ENCODE assay signal across 13 cellular contexts in the genomic region with DNA sequence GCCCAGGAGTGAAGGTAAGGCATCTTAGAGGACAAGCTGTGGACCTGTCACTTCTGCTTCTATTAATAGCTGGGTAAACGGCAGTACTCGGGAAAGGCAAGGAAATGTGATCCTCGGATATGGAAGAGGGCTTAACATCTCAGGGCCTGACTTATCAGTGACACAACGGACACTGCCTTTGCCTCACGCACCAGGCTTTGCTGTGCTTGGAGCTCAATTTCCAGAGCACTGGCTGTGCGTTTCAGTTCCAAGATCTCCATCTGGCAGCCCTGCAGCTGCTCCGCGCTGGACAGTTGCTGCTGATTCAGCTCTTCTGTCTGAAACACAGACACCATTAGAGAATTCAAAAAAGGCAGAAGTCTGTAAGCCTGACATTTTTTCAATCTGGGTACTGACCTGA. TPM values are rescaled to one million over a fixed set of nuclear protein-coding genes. Genes with fewer than 3 reads are reported as not detected.
DNase-seq lines count a peak whose midpoint lies in the region; ATAC-seq lines count a peak whose summit lies in the region.
"Had no signal": no experiment of that assay in that cellular context is flagged by ENCODE, and none has a peak within 500 bp of the region (broad histone marks: within the 10 kb centered on the region; RNA-seq: fewer than 3 reads in every experiment).

No MANE protein-coding gene starts in this region.

- H3K4me1 ChIP-seq in CD8-positive, alpha-beta memory T cell (ENCODE audit: insufficient read depth, low read length) = no peaks in the 10 kb centered on the region

- no peaks in the 10 kb centered on the region for H3K4me1 Mint-ChIP-seq in CD8-positive, alpha-beta memory T cell

- H3K27me3 Mint-ChIP-seq in CD8-positive, alpha-beta memory T cell = peaks cover 19 to 60% of the 10 kb centered on the region in 2 donors

- H3K36me3 ChIP-seq in SK-N-MC (ENCODE audit: insufficient read depth, low read length) = no peaks in the 10 kb centered on the region
- H3K36me3 ChIP-seq in CD8-positive, alpha-beta memory T cell (ENCODE audit: insufficient read depth, low read length) = no peaks in the 10 kb centered on the region
- H3K36me3 ChIP-seq: thoracic aorta had no signal

- H3K4me3 ChIP-seq in SK-N-MC = no peak overlapping the region
- H3K4me3 ChIP-seq in CD8-positive, alpha-beta memory T cell (ENCODE audit: low read length) = no peak overlapping the region
- H3K4me3 ChIP-seq: mucosa of descending colon, thoracic aorta had no signal

- no peak overlapping the region for H3K9ac ChIP-seq in SK-N-MC (ENCODE audit: insufficient read length)
- H3K9ac ChIP-seq: KMS-11 had no signal

- ATAC-seq in GM21390 (IDR thresholded peaks at IDR 0.05; ENCODE audit: unreplicated experiment) = no peak
- ATAC-seq: mucosa of descending colon had no signal

- no peak overlapping the region for H3K27ac Mint-ChIP-seq in CD8-positive, alpha-beta memory T cell
- H3K27ac Mint-ChIP-seq: T-helper 1 cell treated with Interleukin-12 subunit alpha and Interleukin-12 subunit beta and Interleukin-4 antibody, amounts not matched to agents 30 μg/mL and 1 μg/mL, for 36 hours had no signal

- H3K36me3 Mint-ChIP-seq in CD8-positive, alpha-beta memory T cell = no peaks in the 10 kb centered on the region

- H3K9me3 ChIP-seq in SK-N-MC (ENCODE audit: low read depth, low read length) = no peaks in the 10 kb centered on the region
- H3K9me3 ChIP-seq in CD8-positive, alpha-beta memory T cell (ENCODE audit: low read length) = no peaks in the 10 kb centered on the region
- H3K9me3 ChIP-seq: mucosa of descending colon, thoracic aorta had no signal

- H3K4me3 Mint-ChIP-seq in CD8-positive, alpha-beta memory T cell = no peak overlapping the region
- H3K4me3 Mint-ChIP-seq: T-helper 1 cell treated with Interleukin-12 subunit alpha and Interleukin-12 subunit beta and Interleukin-4 antibody, amounts not matched to agents 30 μg/mL and 1 μg/mL, for 36 hours had no signal

- POLR2A ChIA-PET in CD8-positive, alpha-beta memory T cell (lab: Charles Lee) = no interaction called here

- no peaks in the 10 kb centered on the region for H3K9me3 Mint-ChIP-seq in CD8-positive, alpha-beta memory T cell
- H3K9me3 Mint-ChIP-seq: T-helper 1 cell treated with Interleukin-12 subunit alpha and Interleukin-12 subunit beta and Interleukin-4 antibody, amounts not matched to agents 30 μg/mL and 1 μg/mL, for 36 hours had no signal

- H3K27ac ChIP-seq in SK-N-MC = 0 out of 2 replicates have a peak overlapping the region, but pooled peaks have one; percentile 21
- no peak overlapping the region for H3K27ac ChIP-seq in CD8-positive, alpha-beta memory T cell (ENCODE audit: low read depth, low read length)
- H3K27ac ChIP-seq: KMS-11, thoracic aorta had no signal

- peak; percentile 64 for DNase-seq in AG08396 (ENCODE audit: low spot score)
- DNase-seq in SK-N-MC (ENCODE audit: low read depth, low spot score) = no peak
- peak; percentile 70 for DNase-seq in left kidney (ENCODE audit: low read depth, low spot score)
- DNase-seq in stimulated activated CD4-positive, alpha-beta T cell treated with anti-CD3 and anti-CD28 coated beads, Interleukin-4, amount 100 ng/mL, for 24 hours = no peak
- DNase-seq in CD8-positive, alpha-beta memory T cell = no peak
- DNase-seq: activated CD8-positive, alpha-beta memory T cell treated with anti-CD3 and anti-CD28 coated beads, Interleukin-2, amount 50 U/mL, for 4 hours; mucosa of descending colon; NCI-H774; stimulated activated CD4-positive, alpha-beta T cell treated with anti-CD3 and anti-CD28 coated beads, Interleukin-4, amount 100 ng/mL, for 1 hour had no signal

- CTCF ChIA-PET in CD8-positive, alpha-beta memory T cell (lab: Charles Lee) = interaction anchor here (1.2 kb wide), 1 partner anchor 569 kb away, joined by 6 read pairs; no protein-coding TSS in a partner anchor

- H3K27me3 ChIP-seq in CD8-positive, alpha-beta memory T cell (ENCODE audit: insufficient read depth, low read length, poor library complexity, severe bottlenecking) = no peaks in the 10 kb centered on the region

RNA-seq across cellular contexts. Expression of gene KRT40, which starts 3.5 kb away (rescaled TPM):
- total RNA-seq in CD8-positive, alpha-beta memory T cell = not detected
- not detected for polyA plus RNA-seq in CD8-positive, alpha-beta memory T cell
- total RNA-seq: thoracic aorta had no signal

RNA-seq across cellular contexts. Expression of gene KRTAP3-3, which starts 13.4 kb away (rescaled TPM):
- not detected for total RNA-seq in CD8-positive, alpha-beta memory T cell
- polyA plus RNA-seq in CD8-positive, alpha-beta memory T cell = not detected
- total RNA-seq: mucosa of descending colon, thoracic aorta had no signal

RNA-seq across cellular contexts. Expression of gene KRT39, which starts 13.8 kb away (rescaled TPM):
- total RNA-seq in CD8-positive, alpha-beta memory T cell = not detected
- polyA plus RNA-seq in CD8-positive, alpha-beta memory T cell = not detected
- total RNA-seq: thoracic aorta had no signal

RNA-seq across cellular contexts. Expression of gene KRTAP3-2, which starts 19.1 kb away (rescaled TPM):
- not detected for total RNA-seq in CD8-positive, alpha-beta memory T cell
- polyA plus RNA-seq in CD8-positive, alpha-beta memory T cell = not detected
- total RNA-seq: mucosa of descending colon, thoracic aorta had no signal

RNA-seq across cellular contexts. Expression of gene KRTAP3-1, which starts 28.3 kb away (rescaled TPM):
- not detected for total RNA-seq in CD8-positive, alpha-beta memory T cell
- not detected for polyA plus RNA-seq in CD8-positive, alpha-beta memory T cell
- total RNA-seq: mucosa of descending colon, thoracic aorta had no signal

Comparison
In these comparisons a context has a peak if more than half of its experiments do, and no peak if none do; other contexts are left out.
1. DNase-seq: peak in AG08396 (single experiment) and left kidney (single experiment); none in SK-N-MC (single experiment), stimulated activated CD4-positive, alpha-beta T cell treated with anti-CD3 and anti-CD28 coated beads, Interleukin-4, amount 100 ng/mL, for 24 hours (single experiment) and CD8-positive, alpha-beta memory T cell (0 of 5).